Comparison of ENCODE assay signal across 1 cellular context in the genomic region with DNA sequence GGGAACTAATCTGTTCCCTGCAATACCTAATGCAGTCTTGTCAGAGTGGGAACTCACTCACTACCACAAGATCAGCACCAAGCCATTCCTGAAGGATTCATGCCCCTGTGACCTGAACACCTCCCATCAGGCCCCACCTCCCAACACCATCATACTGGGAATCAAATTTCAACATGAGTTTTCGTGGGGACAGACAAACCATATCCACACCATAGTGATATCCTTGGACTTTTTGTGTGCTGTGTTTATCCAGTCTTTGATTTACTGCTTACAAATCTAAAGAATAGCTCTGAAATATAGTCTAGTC.
TF ChIP-seq lines count a peak whose summit lies in the region.

No MANE protein-coding gene starts in this region.

TF ChIP-seq in IMR-90, 13 proteins besides CTCF, POLR2A, EP300 and RAD21 (continued from another document):
- TF ChIP-seq ELK1 (IDR thresholded peaks at IDR 0.05; ENCODE audit: borderline replicate concordance, low read depth, low read length) (no peak), NFE2L2 (IDR thresholded peaks at IDR 0.05; ENCODE audit: low read depth, low read length) (no peak)
